Comparison of ENCODE assay signal across 8 cellular contexts in the genomic region with DNA sequence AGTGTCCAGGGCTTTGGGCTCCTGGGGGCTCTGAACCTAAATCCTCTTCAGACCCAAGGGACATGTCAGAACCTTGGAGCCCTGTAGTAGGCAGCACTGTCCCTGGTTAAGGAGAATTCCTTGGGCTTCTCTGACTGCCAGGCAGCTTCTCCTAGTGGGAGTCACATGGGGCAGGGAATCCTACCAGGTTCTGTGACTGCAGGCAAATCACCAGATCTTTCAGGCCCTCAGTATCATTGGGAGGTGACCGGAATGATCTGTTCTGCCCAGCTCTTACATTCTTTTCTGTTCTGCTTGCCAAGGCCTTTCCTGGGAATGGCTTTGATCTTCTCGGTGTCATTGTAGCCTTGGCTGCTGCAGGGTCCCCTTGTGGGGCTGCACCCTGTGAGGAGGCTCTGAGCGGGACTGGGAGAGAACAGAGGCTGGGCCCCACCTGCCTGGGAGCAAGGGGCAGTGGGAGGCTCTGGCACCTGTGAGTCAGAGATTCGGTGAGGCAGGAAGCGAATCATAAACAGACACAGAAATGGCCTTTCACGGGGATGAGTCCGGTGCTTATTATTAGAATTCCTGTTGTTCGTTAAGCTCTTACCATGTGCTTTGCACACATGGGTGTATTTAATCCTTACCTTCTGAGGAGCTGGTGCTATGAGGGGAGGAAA. TPM values are rescaled to one million over a fixed set of nuclear protein-coding genes. Genes with fewer than 3 reads are reported as not detected.
DNase-seq lines count a peak whose midpoint lies in the region; FAIRE-seq and TF ChIP-seq lines count a peak whose summit lies in the region.

No MANE protein-coding gene starts in this region.

- H2AFZ ChIP-seq in neural progenitor cell (replicated peaks): no peak overlapping the region

- no peak for FAIRE-seq in GM19239 (lab: Jason Lieb, UNC)

- intact Hi-C loops in CD4-positive, alpha-beta memory T cell (cut with micrococcal nuclease): no loop called here

- TF ChIP-seq CTCF in endodermal cell (conservative IDR thresholded peaks at IDR 0.05): peak; percentile 49
- no peak for TF ChIP-seq CTCF in neural progenitor cell (IDR thresholded peaks at IDR 0.05)

- DNase-seq in CD4-positive, alpha-beta memory T cell: no peak
- DNase-seq in RPMI7951 (ENCODE audit: low read depth): peak; percentile 50
- no peak for DNase-seq in endodermal cell
- no peak for DNase-seq in neural progenitor cell (ENCODE audit: low spot score)
- no peak for DNase-seq in DMS79 (lab: John Stamatoyannopoulos, UW)
- DNase-seq in COLO668 (lab: John Stamatoyannopoulos, UW; ENCODE audit: unreplicated experiment): no peak
- DNase-seq in GM19239 (ENCODE audit: insufficient read length, low spot score): no peak
- DNase-seq in central memory CD4-positive, alpha-beta T cell: no peak

- peaks cover 5 to 38% (median 19%) of the 10 kb centered on the region in 4 donors for H3K4me1 Mint-ChIP-seq in CD4-positive, alpha-beta memory T cell
- no peaks in the 10 kb centered on the region for H3K4me1 Mint-ChIP-seq in endodermal cell
- H3K4me1 Mint-ChIP-seq in neural progenitor cell: peaks cover 9% of the 10 kb centered on the region

- WGBS in endodermal cell (ENCODE audit: insufficient coverage in 1 of 2, insufficient read length in 1 of 2), 2 experiments: 91 to 94% methylated on average over 7 to 8 of the region's 8 CpGs

- no peak overlapping the region for H3K27ac ChIP-seq in CD4-positive, alpha-beta memory T cell (ENCODE audit: low read depth, low read length)
- H3K27ac ChIP-seq in endodermal cell (ENCODE audit: low read depth, low read length): no peak overlapping the region
- no peak overlapping the region for H3K27ac ChIP-seq in neural progenitor cell

- no peak overlapping the region for H3K4me3 Mint-ChIP-seq in CD4-positive, alpha-beta memory T cell
- no peak overlapping the region for H3K4me3 Mint-ChIP-seq in endodermal cell
- no peak overlapping the region for H3K4me3 Mint-ChIP-seq in neural progenitor cell

- H3K79me2 ChIP-seq in neural progenitor cell (ENCODE audit: low read depth): peaks cover 37% of the 10 kb centered on the region

- peaks cover 53% of the 10 kb centered on the region for H4K20me1 ChIP-seq in neural progenitor cell (ENCODE audit: low read depth)

- H3K27ac Mint-ChIP-seq in CD4-positive, alpha-beta memory T cell: peak overlapping the region in 6 of 7 donors; percentile 4 to 81 (median 64)
- H3K27ac Mint-ChIP-seq in endodermal cell: peak overlapping the region; percentile 5
- peak overlapping the region; percentile 93 for H3K27ac Mint-ChIP-seq in neural progenitor cell

- H3K36me3 ChIP-seq in CD4-positive, alpha-beta memory T cell (ENCODE audit: insufficient read depth, low read length): peaks cover 31% of the 10 kb centered on the region
- H3K36me3 ChIP-seq in endodermal cell (ENCODE audit: control insufficient read depth, insufficient read depth, low read length): peaks cover 50% of the 10 kb centered on the region
- H3K36me3 ChIP-seq in neural progenitor cell: peaks cover 5% of the 10 kb centered on the region

- CTCF ChIA-PET in CD4-positive, alpha-beta memory T cell (lab: Charles Lee; ENCODE audit: partially characterized antibody): interaction anchor here (11.0 kb wide), 1 partner anchor 14 kb away, joined by 65 read pairs; the partner anchor contains the start of gene CEP68

- H3F3A ChIP-seq in neural progenitor cell (ENCODE audit: low read depth): no peaks in the 10 kb centered on the region

- H3K4me2 ChIP-seq in neural progenitor cell: no peak overlapping the region

- H3K9me3 Mint-ChIP-seq in CD4-positive, alpha-beta memory T cell: peaks cover 0 to 2% (median 0%) of the 10 kb centered on the region in 8 donors
- no peaks in the 10 kb centered on the region for H3K9me3 Mint-ChIP-seq in endodermal cell
- no peaks in the 10 kb centered on the region for H3K9me3 Mint-ChIP-seq in neural progenitor cell

- H3K27me3 Mint-ChIP-seq in CD4-positive, alpha-beta memory T cell: no peaks in the 10 kb centered on the region
- H3K27me3 Mint-ChIP-seq in endodermal cell (ENCODE audit: insufficient read depth) (no peaks in the 10 kb centered on the region), neural progenitor cell (ENCODE audit: insufficient read depth, low read depth) (peaks cover 4% of the 10 kb centered on the region)

- H3K4me1 ChIP-seq in CD4-positive, alpha-beta memory T cell (ENCODE audit: insufficient read depth, low read length): peaks cover 17% of the 10 kb centered on the region
- no peaks in the 10 kb centered on the region for H3K4me1 ChIP-seq in endodermal cell (ENCODE audit: control insufficient read depth, insufficient read depth, low read length)
- no peaks in the 10 kb centered on the region for H3K4me1 ChIP-seq in neural progenitor cell

- no peak overlapping the region for H3K9ac ChIP-seq in endodermal cell (ENCODE audit: extremely low read depth, low read length, poor library complexity, severe bottlenecking)
- H3K9ac ChIP-seq in neural progenitor cell: no peak overlapping the region

- H3K4me3 ChIP-seq in CD4-positive, alpha-beta memory T cell (ENCODE audit: low read length in 2 of 2): no peak overlapping the region
- H3K4me3 ChIP-seq in endodermal cell (ENCODE audit: low read length) (no peak overlapping the region), neural progenitor cell (no peak overlapping the region)

- POLR2A ChIA-PET in CD4-positive, alpha-beta memory T cell (lab: Charles Lee; ENCODE audit: partially characterized antibody): interaction anchor here (1.0 to 1.1 kb wide), 2 partner anchors 8 to 14 kb away, joined by 3 read pairs; partner anchors contain the start of gene CEP68

- H3K27me3 ChIP-seq in CD4-positive, alpha-beta memory T cell (ENCODE audit: insufficient read depth, low read length): no peaks in the 10 kb centered on the region
- H3K27me3 ChIP-seq in endodermal cell (ENCODE audit: control insufficient read depth, insufficient read depth, low read length, poor library complexity, severe bottlenecking): no peaks in the 10 kb centered on the region
- no peaks in the 10 kb centered on the region for H3K27me3 ChIP-seq in neural progenitor cell

- H3K36me3 Mint-ChIP-seq in CD4-positive, alpha-beta memory T cell: peaks cover 9 to 47% of the 10 kb centered on the region in 2 donors
- H3K36me3 Mint-ChIP-seq in endodermal cell (ENCODE audit: low read depth) (peaks cover 37% of the 10 kb centered on the region), neural progenitor cell (peaks cover 25% of the 10 kb centered on the region)

- no peaks in the 10 kb centered on the region for H3K9me3 ChIP-seq in CD4-positive, alpha-beta memory T cell (ENCODE audit: control insufficient read depth in 1 of 2, low read length in 2 of 2)
- no peaks in the 10 kb centered on the region for H3K9me3 ChIP-seq in endodermal cell (ENCODE audit: control insufficient read depth, low read length)
- H3K9me3 ChIP-seq in neural progenitor cell (ENCODE audit: low read depth): no peaks in the 10 kb centered on the region

RNA-seq across cellular contexts. Expression of gene CEP68, which starts 14.1 kb away (rescaled TPM):
- 10 to 100 TPM; 57.7 to 59.9 TPM for total RNA-seq in CD4-positive, alpha-beta memory T cell
- polyA plus RNA-seq in CD4-positive, alpha-beta memory T cell: 10 to 100 TPM; 19.9 to 28.4 TPM
- total RNA-seq in RPMI7951 (2014; rRNA removed; shearing (Covaris generic)): 5.2 and 5.6 TPM in 2 replicates
- total RNA-seq in endodermal cell (10 to 100 TPM; 13.7 to 17.7 TPM), neural progenitor cell (ENCODE audit: low replicate concordance) (33.3 and 36.2 TPM in 2 replicates)
- 18.0 TPM for polyA plus RNA-seq in endodermal cell (2013, experiment 1 of 2)
- polyA plus RNA-seq in endodermal cell (2013, experiment 2 of 2): 17.7 TPM

RNA-seq across cellular contexts. Expression of gene RAB1A, which starts 59.6 kb away (rescaled TPM):
- 10 to 100 TPM; 53.3 to 58.4 TPM for total RNA-seq in CD4-positive, alpha-beta memory T cell
- 10 to 100 TPM; 53.2 to 81.6 TPM for polyA plus RNA-seq in CD4-positive, alpha-beta memory T cell
- 132 and 168 TPM in 2 replicates for total RNA-seq in RPMI7951 (2014; rRNA removed; shearing (Covaris generic))
- total RNA-seq in endodermal cell (100 to 1,000 TPM; 122 to 125 TPM), neural progenitor cell (ENCODE audit: low replicate concordance) (80.7 and 100 TPM in 2 replicates)
- 164 TPM for polyA plus RNA-seq in endodermal cell (2013, experiment 1 of 2)
- polyA plus RNA-seq in endodermal cell (2013, experiment 2 of 2): 157 TPM

Comparison
In these comparisons a context has a peak if more than half of its experiments do, and no peak if none do; other contexts are left out.
1. H3K27ac Mint-ChIP-seq: peak in every context shown above with its lines; median percentile 93 in neural progenitor cell; 64 in CD4-positive, alpha-beta memory T cell; 5 in endodermal cell.